In the genomic region with DNA sequence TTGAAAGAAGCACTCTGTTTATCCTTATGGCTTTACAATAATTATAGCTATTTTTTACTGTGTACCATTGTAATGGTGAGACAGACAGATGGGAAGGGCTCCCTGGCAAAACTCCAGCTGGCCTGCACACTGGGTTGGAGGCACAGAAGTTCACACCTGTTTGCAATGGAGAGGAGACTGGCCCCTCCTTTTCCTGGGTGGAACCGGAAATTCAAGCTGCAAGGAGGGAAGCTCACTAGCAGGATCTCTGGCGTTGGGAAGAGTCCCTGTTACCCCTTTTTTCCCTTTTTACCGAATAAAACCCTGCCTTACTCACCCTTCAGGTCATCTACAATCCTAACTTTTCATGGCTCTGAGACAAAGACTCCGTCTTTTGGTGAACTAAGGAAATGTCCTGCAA, we compare ENCODE assay signal across 17 cellular contexts.
DNase-seq lines count a peak whose midpoint lies in the region; ATAC-seq and TF ChIP-seq lines count a peak whose summit lies in the region.
"Had no signal": no experiment of that assay in that cellular context is flagged by ENCODE, and none has a peak within 500 bp of the region (broad histone marks: within the 10 kb centered on the region; RNA-seq: fewer than 3 reads in every experiment).

No MANE protein-coding gene starts in this region.

- no peak overlapping the region for H3K23ac ChIP-seq in neuronal stem cell (ENCODE audit: low read depth, low read length, poor library complexity)

- no peaks in the 10 kb centered on the region for H3K9me3 ChIP-seq in OCI-LY1 (ENCODE audit: low read length)
- no peaks in the 10 kb centered on the region for H3K9me3 ChIP-seq in neuronal stem cell (replicated peaks in 1 of 2; ENCODE audit: control insufficient read depth in 2 of 2, insufficient read depth in 1 of 2, low read depth in 1 of 2, low read length in 2 of 2)
- H3K9me3 ChIP-seq: body of pancreas, thoracic aorta had no signal

- H3K14ac ChIP-seq in neuronal stem cell (ENCODE audit: low read length): no peak overlapping the region

- no peak overlapping the region for H4K91ac ChIP-seq in neuronal stem cell (ENCODE audit: low read depth, low read length, poor library complexity)

- H2BK5ac ChIP-seq in neuronal stem cell (ENCODE audit: low read length): no peak overlapping the region

- H3F3A ChIP-seq in OCI-LY1 (ENCODE audit: insufficient read depth, low read length): no peaks in the 10 kb centered on the region

- H3K27me3 ChIP-seq in OCI-LY1 (ENCODE audit: insufficient read depth, low read length) (no peaks in the 10 kb centered on the region), neuronal stem cell (ENCODE audit: control insufficient read depth in 3 of 3, insufficient read depth in 3 of 3, low read depth in 1 of 3, low read length in 3 of 3) (no peaks in the 10 kb centered on the region)
- H3K27me3 ChIP-seq: body of pancreas had no signal

- TF ChIP-seq CTCF in OCI-LY1 (IDR thresholded peaks at IDR 0.05; ENCODE audit: low read length): no peak

- no peak overlapping the region for H3K4me2 ChIP-seq in OCI-LY1 (ENCODE audit: low read length)
- H3K4me2 ChIP-seq in neuronal stem cell (ENCODE audit: insufficient read depth, low read length, poor library complexity, severe bottlenecking): no peak overlapping the region

- DNase-seq in NCI-H2227 (lab: John Stamatoyannopoulos, UW; ENCODE audit: unreplicated experiment): peak; percentile 8
- no peak for DNase-seq in NCI-H2227 treated with DMSO at 0.1 percent for 48 hours (lab: John Stamatoyannopoulos, UW)
- peak; percentile 66 for DNase-seq in NCI-H146 (lab: John Stamatoyannopoulos, UW)
- DNase-seq in neuronal stem cell (ENCODE audit: low spot score): no peak
- no peak for DNase-seq in caudate nucleus (lab: John Stamatoyannopoulos, UW)
- DNase-seq: activated CD8-positive, alpha-beta memory T cell treated with anti-CD3 and anti-CD28 coated beads for 24 hours; activated naive CD4-positive, alpha-beta T cell treated with Interleukin-2 at 50 U/mL for 16 hours; CD4-positive, CD25-positive, alpha-beta regulatory T cell; immature natural killer cell; NCI-H226; Right ventricle myocardium superior; stimulated activated CD4-positive, alpha-beta T cell treated with anti-CD3 and anti-CD28 coated beads, Interleukin-12 subunit alpha, Interleukin-12 subunit beta, amount 100 ng/mL, for 4 hours had no signal

- H3K9ac ChIP-seq in OCI-LY1 (ENCODE audit: low read length): no peak overlapping the region
- no peak overlapping the region for H3K9ac ChIP-seq in neuronal stem cell (ENCODE audit: low read depth, low read length, poor library complexity)

- no peak overlapping the region for H2BK12ac ChIP-seq in neuronal stem cell (ENCODE audit: low read length)

- H3K4me1 ChIP-seq in OCI-LY1 (ENCODE audit: insufficient read depth, low read length, severe bottlenecking) (no peaks in the 10 kb centered on the region), neuronal stem cell (ENCODE audit: control insufficient read depth in 2 of 2, insufficient read depth in 1 of 2, low read depth in 1 of 2, low read length in 2 of 2) (no peaks in the 10 kb centered on the region)
- H3K4me1 ChIP-seq: body of pancreas had no signal

- no peaks in the 10 kb centered on the region for H3K79me1 ChIP-seq in neuronal stem cell (ENCODE audit: low read depth, low read length)

- H3K18ac ChIP-seq in neuronal stem cell (ENCODE audit: low read length): no peak overlapping the region

- ATAC-seq in GM19395 (IDR thresholded peaks at IDR 0.05; ENCODE audit: unreplicated experiment): no peak
- no peak for ATAC-seq in HG03378 (IDR thresholded peaks at IDR 0.05; ENCODE audit: unreplicated experiment)
- ATAC-seq: body of pancreas had no signal

- H3K4ac ChIP-seq in neuronal stem cell (ENCODE audit: low read length): no peak overlapping the region

- H3K36me3 ChIP-seq in OCI-LY1 (ENCODE audit: insufficient read depth, low read length): no peaks in the 10 kb centered on the region
- H3K36me3 ChIP-seq in neuronal stem cell (replicated peaks in 1 of 2; ENCODE audit: control insufficient read depth in 2 of 2, insufficient read depth in 2 of 2, low read length in 2 of 2): no peaks in the 10 kb centered on the region
- H3K36me3 ChIP-seq: thoracic aorta had no signal

- H2BK15ac ChIP-seq in neuronal stem cell (ENCODE audit: low read length): no peak overlapping the region

- H3K27ac ChIP-seq in OCI-LY1 (ENCODE audit: low read depth, low read length, poor library complexity, severe bottlenecking): no peak overlapping the region
- H3K27ac ChIP-seq in neuronal stem cell (replicated peaks; ENCODE audit: low read length): no peak overlapping the region
- H3K27ac ChIP-seq in caudate nucleus (ENCODE audit: low read depth, low read length): no peak overlapping the region
- H3K27ac ChIP-seq: body of pancreas, thoracic aorta had no signal

- no peaks in the 10 kb centered on the region; the same call in 1 of the 2 replicates for H3K9me2 ChIP-seq in OCI-LY1 (ENCODE audit: low read depth, low read length)

- no peak overlapping the region for H2AK5ac ChIP-seq in neuronal stem cell (ENCODE audit: low read depth, low read length)

- H2AFZ ChIP-seq in OCI-LY1 (ENCODE audit: low read length) (peak overlapping the region; percentile 27; the same call in 1 of the 2 replicates), neuronal stem cell (ENCODE audit: low read length) (peak overlapping the region; percentile 24)

- H3K4me3 ChIP-seq in OCI-LY1 (ENCODE audit: low read depth, low read length, poor library complexity, severe bottlenecking) (no peak overlapping the region), neuronal stem cell (ENCODE audit: low read length in 2 of 2) (no peak overlapping the region)
- H3K4me3 ChIP-seq: body of pancreas, thoracic aorta had no signal

- WGBS in neuronal stem cell (ENCODE audit: extremely low coverage in 2 of 2, insufficient read length in 2 of 2, insufficient replicate concordance in 1 of 2), 2 donors: no CpG with 5 or more reads among the region's 4 CpGs

- H2BK120ac ChIP-seq in neuronal stem cell (ENCODE audit: low read depth, low read length): no peak overlapping the region

- H4K8ac ChIP-seq in neuronal stem cell (ENCODE audit: low read depth, low read length): no peak overlapping the region

- H3K79me2 ChIP-seq in OCI-LY1 (ENCODE audit: insufficient read depth, low read length): no peaks in the 10 kb centered on the region

- no peaks in the 10 kb centered on the region for H4K20me1 ChIP-seq in OCI-LY1 (ENCODE audit: insufficient read depth, low read length)

Comparison
In these comparisons a context has a peak if more than half of its experiments do, and no peak if none do; other contexts are left out.
1. DNase-seq: peak in NCI-H2227 (single experiment) and NCI-H146 (single experiment); none in NCI-H2227 treated with DMSO at 0.1 percent for 48 hours (single experiment), neuronal stem cell (single experiment) and caudate nucleus (0 of 61).